ENCODE assay signal across 2 cellular contexts in genomic region chr1:15620890-15621682, GRCh38.
A peak's percentile ranks its signal among the peaks of the same experiment; 100 is the strongest.
TF ChIP-seq lines count a peak whose summit lies in the region.

No MANE protein-coding gene starts in this region.

TF ChIP-seq in HEK293, 187 proteins besides CTCF, POLR2A, EP300 and RAD21:
- TF ChIP-seq ZBTB17 (tag by site-specific recombination; IDR thresholded peaks at IDR 0.05) (no peak), ZNF692 (tag by site-specific recombination; IDR thresholded peaks at IDR 0.05) (no peak), SCRT2 (tag by site-specific recombination; IDR thresholded peaks at IDR 0.05) (0 out of 2 replicates have a peak, but pooled peaks have one; percentile 11), MEIS1 (CRISPR knock-in tag; IDR thresholded peaks at IDR 0.05; ENCODE audit: borderline replicate concordance) (no peak), SALL2 (tag by site-specific recombination; IDR thresholded peaks at IDR 0.05; ENCODE audit: borderline replicate concordance) (no peak), KLF17 (tag by site-specific recombination; IDR thresholded peaks at IDR 0.05) (no peak), ZNF776 (tag by site-specific recombination; IDR thresholded peaks at IDR 0.05; ENCODE audit: borderline replicate concordance) (no peak), ZNF146 (tag by site-specific recombination; IDR thresholded peaks at IDR 0.05) (0 out of 2 replicates have a peak, but pooled peaks have one; percentile 4)
TF ChIP-seq in HEK293: peak in this region for 2.

TF ChIP-seq in WTC11, 78 proteins besides CTCF, POLR2A, EP300 and RAD21:
- TF ChIP-seq TEAD1 (CRISPR knock-in tag; IDR thresholded peaks at IDR 0.05), result no peak
- no peak for TF ChIP-seq ZNF317 (CRISPR knock-in tag; IDR thresholded peaks at IDR 0.05; ENCODE audit: borderline replicate concordance, low read depth)
- TF ChIP-seq IRF1 (CRISPR knock-in tag; IDR thresholded peaks at IDR 0.05), result no peak
- TF ChIP-seq ZNF219 (CRISPR knock-in tag; IDR thresholded peaks at IDR 0.05; ENCODE audit: borderline replicate concordance), result no peak
- no peak for TF ChIP-seq JUN (CRISPR knock-in tag; IDR thresholded peaks at IDR 0.05)
- no peak for TF ChIP-seq ZNF532 (CRISPR knock-in tag; IDR thresholded peaks at IDR 0.05; ENCODE audit: borderline replicate concordance)
- no peak for TF ChIP-seq ZNF396 (CRISPR knock-in tag; IDR thresholded peaks at IDR 0.05; ENCODE audit: borderline replicate concordance)
- TF ChIP-seq OVOL2 (CRISPR knock-in tag; IDR thresholded peaks at IDR 0.05; ENCODE audit: borderline replicate concordance), result no peak
